ENCODE assay signal across 23 cellular contexts in genomic region chr6:15320683-15321082, GRCh38.
DNase-seq lines count a peak whose midpoint lies in the region; ATAC-seq, FAIRE-seq and TF ChIP-seq lines count a peak whose summit lies in the region.
"Had no signal": no experiment of that assay in that cellular context is flagged by ENCODE, and none has a peak within 500 bp of the region (broad histone marks: within the 10 kb centered on the region; RNA-seq: fewer than 3 reads in every experiment).

No MANE protein-coding gene starts in this region.

- no peak overlapping the region for H3K4me3 Mint-ChIP-seq in activated CD4-positive, alpha-beta T cell treated with anti-CD3 and anti-CD28 coated beads, Interleukin-2, amount 10 ng/mL, durations not matched to agents 24 days and 14 days
- H3K4me3 Mint-ChIP-seq in activated naive CD8-positive, alpha-beta T cell treated with anti-CD3 and anti-CD28 coated beads, Interleukin-2, amount 50 U/mL, for 24 hours, result no peak overlapping the region
- no peak overlapping the region for H3K4me3 Mint-ChIP-seq in immature natural killer cell
- H3K4me3 Mint-ChIP-seq in Caco-2 (ENCODE audit: unreplicated experiment), result no peak overlapping the region

- no peaks in the 10 kb centered on the region for H3K27me3 Mint-ChIP-seq in activated CD4-positive, alpha-beta T cell treated with anti-CD3 and anti-CD28 coated beads, Interleukin-2, amount 10 ng/mL, durations not matched to agents 24 days and 14 days
- no peaks in the 10 kb centered on the region for H3K27me3 Mint-ChIP-seq in activated naive CD8-positive, alpha-beta T cell treated with anti-CD3 and anti-CD28 coated beads, Interleukin-2, amount 50 U/mL, for 24 hours
- H3K27me3 Mint-ChIP-seq in immature natural killer cell (ENCODE audit: low read depth in 3 of 3) (peaks cover 0 to 2% (median 0%) of the 10 kb centered on the region in 3 donors), Caco-2 (ENCODE audit: insufficient read depth, unreplicated experiment) (no peaks in the 10 kb centered on the region)

- no peak for FAIRE-seq in small intestine (lab: Jason Lieb, UNC)
- FAIRE-seq: GM18507, HTR-8/SVneo had no signal

- no peak for DNase-seq in activated CD4-positive, alpha-beta T cell treated with anti-CD3 and anti-CD28 coated beads, Interleukin-2, amount 10 ng/mL, durations not matched to agents 24 days and 14 days
- no peak for DNase-seq in activated CD4-positive, alpha-beta T cell treated with anti-CD3 and anti-CD28 coated beads, Interleukin-2, amount 50 U/mL, for 48 hours
- DNase-seq in activated naive CD8-positive, alpha-beta T cell treated with anti-CD3 and anti-CD28 coated beads, Interleukin-2, amount 50 U/mL, for 24 hours, result no peak
- DNase-seq in immature natural killer cell (no peak), Caco-2 (no peak), HT-29 (ENCODE audit: low spot score) (no peak), small intestine (no peak)
- DNase-seq: ACHN; activated CD4-positive, alpha-beta T cell treated with anti-CD3 and anti-CD28 coated beads for 4 hours; activated T-cell treated with anti-CD3 and anti-CD28 coated beads, Interleukin-2, amount 50 U/mL, for 1 hour; amniotic stem cell; cerebellar nuclear complex; DMS53; gastrocnemius medialis; left cardiac atrium; mucosa of descending colon; NCI-H1694; NCI-H446; T-helper 9 cell; uterus had no signal

- 92 to 97% (median 96%) methylated on average over 1 of the region's 1 CpG for WGBS in small intestine, 3 donors

- peaks cover 29% of the 10 kb centered on the region for H3K4me1 ChIP-seq in HEK293 (ENCODE audit: control insufficient read depth, insufficient read depth, low read length)
- H3K4me1 ChIP-seq in Caco-2, result peaks cover 13% of the 10 kb centered on the region
- H3K4me1 ChIP-seq in small intestine (ENCODE audit: control insufficient read depth in 2 of 2, insufficient read depth in 1 of 2, low read depth in 1 of 2, low read length in 1 of 2), result peaks cover 9 to 15% of the 10 kb centered on the region in 2 donors
- H3K4me1 ChIP-seq: uterus had no signal

- H3K4me1 Mint-ChIP-seq in activated CD4-positive, alpha-beta T cell treated with anti-CD3 and anti-CD28 coated beads, Interleukin-2, amount 10 ng/mL, durations not matched to agents 24 days and 14 days, result peaks cover 77% of the 10 kb centered on the region
- peaks cover 95% of the 10 kb centered on the region for H3K4me1 Mint-ChIP-seq in activated naive CD8-positive, alpha-beta T cell treated with anti-CD3 and anti-CD28 coated beads, Interleukin-2, amount 50 U/mL, for 24 hours
- H3K4me1 Mint-ChIP-seq in immature natural killer cell, result peaks cover 78 to 87% of the 10 kb centered on the region in 2 donors
- peaks cover 19% of the 10 kb centered on the region for H3K4me1 Mint-ChIP-seq in Caco-2 (ENCODE audit: low read depth, unreplicated experiment)

- BruUV-seq in Caco-2 (replicated peaks; lab: Mats Ljungman, UMichigan), result no TSS peak

- H3K9me3 Mint-ChIP-seq in activated CD4-positive, alpha-beta T cell treated with anti-CD3 and anti-CD28 coated beads, Interleukin-2, amount 10 ng/mL, durations not matched to agents 24 days and 14 days, result no peaks in the 10 kb centered on the region
- no peaks in the 10 kb centered on the region for H3K9me3 Mint-ChIP-seq in activated naive CD8-positive, alpha-beta T cell treated with anti-CD3 and anti-CD28 coated beads, Interleukin-2, amount 50 U/mL, for 24 hours
- H3K9me3 Mint-ChIP-seq in immature natural killer cell (no peaks in the 10 kb centered on the region), Caco-2 (ENCODE audit: unreplicated experiment) (no peaks in the 10 kb centered on the region)

- H3K4me3 ChIP-seq in HEK293 (ENCODE audit: low read depth, low read length), result no peak overlapping the region
- no peak overlapping the region for H3K4me3 ChIP-seq in Caco-2 (ENCODE audit: low read depth, low read length)
- no peak overlapping the region for H3K4me3 ChIP-seq in small intestine (ENCODE audit: low read depth in 1 of 2, low read length in 2 of 2)
- H3K4me3 ChIP-seq: gastrocnemius medialis, mucosa of descending colon, uterus had no signal

- intact Hi-C loops in activated CD4-positive, alpha-beta T cell treated with anti-CD3 and anti-CD28 coated beads, Interleukin-2, amount 10 ng/mL, durations not matched to agents 24 days and 14 days (cut with micrococcal nuclease), result no loop called here
- intact Hi-C loops in Caco-2 (cut with micrococcal nuclease; ENCODE audit: unreplicated experiment), result no loop called here

- CTCF ChIA-PET in HEK293 (lab: Yijun Ruan, JAX) (interaction anchor here (0.6 to 0.8 kb wide), 2 partner anchors 12 to 396 kb away, joined by 3 read pairs; no protein-coding TSS in a partner anchor), Caco-2 (lab: Charles Lee) (interaction anchor here (0.7 kb wide), 1 partner anchor 30 kb away, joined by 4 read pairs; no protein-coding TSS in a partner anchor)

- no peaks in the 10 kb centered on the region for H3K9me3 ChIP-seq in HEK293 (ENCODE audit: control insufficient read depth, insufficient read depth, low read depth, low read length)
- no peaks in the 10 kb centered on the region for H3K9me3 ChIP-seq in Caco-2
- no peaks in the 10 kb centered on the region for H3K9me3 ChIP-seq in small intestine (ENCODE audit: control insufficient read depth, low read depth)
- H3K9me3 ChIP-seq: gastrocnemius medialis, mucosa of descending colon, uterus had no signal

- ATAC-seq in activated naive CD8-positive, alpha-beta T cell treated with anti-CD3 and anti-CD28 coated beads, Interleukin-2, amount 50 U/mL, for 24 hours, result no peak
- ATAC-seq: gastrocnemius medialis, left cardiac atrium, mucosa of descending colon had no signal

- H3K36me3 ChIP-seq in HEK293 (ENCODE audit: control insufficient read depth in 2 of 2, insufficient read depth in 1 of 2, low read length in 2 of 2) (no peaks in the 10 kb centered on the region), Caco-2 (ENCODE audit: control insufficient read depth, insufficient read depth, low read length) (no peaks in the 10 kb centered on the region), small intestine (ENCODE audit: control insufficient read depth in 2 of 2, insufficient read depth in 2 of 2, low read length in 2 of 2) (no peaks in the 10 kb centered on the region)
- H3K36me3 ChIP-seq: gastrocnemius medialis, uterus had no signal

- H3K27ac ChIP-seq in HEK293 (ENCODE audit: extremely low read depth, low read depth, low read length), result no peak overlapping the region
- H3K27ac ChIP-seq in small intestine (ENCODE audit: low read depth in 1 of 2, low read length in 1 of 2), result no peak overlapping the region
- H3K27ac ChIP-seq: gastrocnemius medialis, uterus had no signal

- H3K36me3 Mint-ChIP-seq in activated CD4-positive, alpha-beta T cell treated with anti-CD3 and anti-CD28 coated beads, Interleukin-2, amount 10 ng/mL, durations not matched to agents 24 days and 14 days (ENCODE audit: low read depth), result peaks cover 49% of the 10 kb centered on the region
- peaks cover 23% of the 10 kb centered on the region for H3K36me3 Mint-ChIP-seq in activated naive CD8-positive, alpha-beta T cell treated with anti-CD3 and anti-CD28 coated beads, Interleukin-2, amount 50 U/mL, for 24 hours (ENCODE audit: low read depth)
- H3K36me3 Mint-ChIP-seq in immature natural killer cell (no peaks in the 10 kb centered on the region), Caco-2 (ENCODE audit: insufficient read depth, unreplicated experiment) (no peaks in the 10 kb centered on the region)

- POLR2A ChIA-PET in HEK293 (lab: Yijun Ruan, JAX), result no interaction called here
- POLR2A ChIA-PET in Caco-2 (lab: Charles Lee), result no interaction called here

- H3K27me3 ChIP-seq in Caco-2 (replicated peaks; ENCODE audit: control insufficient read depth, insufficient read depth, low read length) (no peaks in the 10 kb centered on the region), small intestine (ENCODE audit: control insufficient read depth in 2 of 2, insufficient read depth in 2 of 2, low read length in 2 of 2) (no peaks in the 10 kb centered on the region)
- H3K27me3 ChIP-seq: gastrocnemius medialis, uterus had no signal

- TF ChIP-seq CTCF in HEK293 (tag by site-specific recombination; IDR thresholded peaks at IDR 0.05), result no peak
- no peak for TF ChIP-seq CTCF in Caco-2 (IDR thresholded peaks at IDR 0.05; ENCODE audit: insufficient read depth in 1 of 2, low read depth in 1 of 2, low read length in 1 of 2, severe bottlenecking in 1 of 2, unreplicated experiment in 1 of 2)

- peak overlapping the region; percentile 3 for H3K27ac Mint-ChIP-seq in activated CD4-positive, alpha-beta T cell treated with anti-CD3 and anti-CD28 coated beads, Interleukin-2, amount 10 ng/mL, durations not matched to agents 24 days and 14 days
- H3K27ac Mint-ChIP-seq in activated naive CD8-positive, alpha-beta T cell treated with anti-CD3 and anti-CD28 coated beads, Interleukin-2, amount 50 U/mL, for 24 hours, result peak overlapping the region; percentile 93
- H3K27ac Mint-ChIP-seq in immature natural killer cell, result peak overlapping the region in 4 of 6 donors; percentile 5 to 38 (median 14)
- no peak overlapping the region for H3K27ac Mint-ChIP-seq in Caco-2 (ENCODE audit: unreplicated experiment)

TF ChIP-seq in HEK293, 187 proteins besides CTCF, POLR2A, EP300 and RAD21 (continues in another document):
- TF ChIP-seq ZNF148 (tag by site-specific recombination; IDR thresholded peaks at IDR 0.05; ENCODE audit: borderline replicate concordance), result no peak
